ENCODE assay signal across 8 cellular contexts in genomic region chr12:100266802-100267602, GRCh38. TPM values are rescaled to one million over a fixed set of nuclear protein-coding genes. Genes with fewer than 3 reads are reported as not detected.
DNase-seq lines count a peak whose midpoint lies in the region; ATAC-seq and TF ChIP-seq lines count a peak whose summit lies in the region.

Gene DEPDC4, minus strand, starts transcription at chr12:100267079. Its CDS starts 3 bp downstream, at chr12:100267076.
Gene SCYL2, plus strand, starts transcription at chr12:100267177. Its CDS starts 15,794 bp downstream, at chr12:100282971.

- H4K8ac ChIP-seq in IMR-90 (ENCODE audit: low read depth in 2 of 2, low read length in 2 of 2), result peak within 1 kb of the TSS; percentile 75 to 90

- 0% methylated on average over 13 of the region's 64 CpGs; no CpG with 5 or more reads in 1 of the 2 experiments for WGBS in IMR-90 (ENCODE audit: extremely low coverage in 2 of 2, insufficient read length in 1 of 2), 2 experiments

- CTCF ChIA-PET in IMR-90 (lab: Yijun Ruan, JAX), result interaction anchor here (0.9 to 1.4 kb wide), 2 partner anchors 146 to 288 kb away, joined by 3 to 4 read pairs; no protein-coding TSS in a partner anchor
- CTCF ChIA-PET in OCI-LY7 (lab: Charles Lee; ENCODE audit: unreplicated experiment), result interaction anchor here (0.8 kb wide), 1 partner anchor 11 kb away, joined by 3 read pairs; no protein-coding TSS in a partner anchor

- peak within 1 kb of the TSS; percentile 87 for H3K56ac ChIP-seq in IMR-90 (ENCODE audit: extremely low read depth, insufficient read depth, low read length)

- H3K9ac ChIP-seq in IMR-90 (ENCODE audit: low read depth, low read length), result peak within 1 kb of the TSS; percentile 96

- H3K4ac ChIP-seq in IMR-90 (ENCODE audit: low read depth, low read length), result peak within 1 kb of the TSS; percentile 83

- POLR2A ChIA-PET in IMR-90 (lab: Charles Lee; ENCODE audit: unreplicated experiment) (interaction anchor here (0.6 kb wide), 1 partner anchor 457 kb away, joined by 6 read pairs; no protein-coding TSS in a partner anchor), OCI-LY7 (lab: Charles Lee) (interaction anchor here (0.5 to 2.5 kb wide), 9 partner anchors 10 to 831 kb away, joined by 3 to 12 read pairs (median 3); partner anchors contain the start of gene ACTR6)

- H2BK20ac ChIP-seq in IMR-90 (ENCODE audit: low read depth, low read length), result no peak within 1 kb of the TSS

- H2BK15ac ChIP-seq in IMR-90 (ENCODE audit: low read depth, low read length), result peak within 1 kb of the TSS; percentile 60; the same call in 2 of the 3 replicates

- peak within 1 kb of the TSS; percentile 97 for H3K23ac ChIP-seq in IMR-90 (ENCODE audit: low read depth, low read length)

- H3K9me3 ChIP-seq in IMR-90 (ENCODE audit: control insufficient read depth, insufficient read depth, low read length) (no peaks in the 10 kb centered on the region), OCI-LY7 (ENCODE audit: low read length) (no peaks in the 10 kb centered on the region), mononuclear cell (ENCODE audit: low read depth, low read length) (no peaks in the 10 kb centered on the region)

- H2AFZ ChIP-seq in IMR-90 (replicated peaks; ENCODE audit: low read length, poor library complexity), result peak within 1 kb of the TSS; percentile 98
- peak within 1 kb of the TSS; percentile 73 for H2AFZ ChIP-seq in OCI-LY7 (ENCODE audit: low read length)

- no peak within 1 kb of the TSS for H2AK5ac ChIP-seq in IMR-90 (ENCODE audit: low read depth, low read length)

- H3K4me2 ChIP-seq in IMR-90 (ENCODE audit: low read depth, low read length) (peak within 1 kb of the TSS; percentile 99), OCI-LY7 (ENCODE audit: low read length) (peak within 1 kb of the TSS; percentile 81)

- intact Hi-C loops in IMR-90 (cut with micrococcal nuclease), result loop anchor here (5.0 kb wide), 1 partner anchor 60 kb away; no protein-coding TSS in a partner anchor
- intact Hi-C loops in OCI-LY7 (cut with micrococcal nuclease; ENCODE audit: unreplicated experiment), result loop anchor here (2.0 to 5.0 kb wide), 2 partner anchors 65 to 124 kb away; partner anchors contain the start of genes ACTR6 and BLTP3B

- no TSS peak for BruUV-seq in IMR-90 (replicated peaks; lab: Mats Ljungman, UMichigan)
- no TSS peak for BruUV-seq in OCI-LY7 (replicated peaks; lab: Mats Ljungman, UMichigan)

- TF ChIP-seq POLR2A in IMR-90 (IDR thresholded peaks at IDR 0.05; ENCODE audit: low read depth, low read length), result peak; percentile 82

- H3K27me3 ChIP-seq in IMR-90 (ENCODE audit: control insufficient read depth, insufficient read depth, low read length), result no peaks in the 10 kb centered on the region
- no peaks in the 10 kb centered on the region for H3K27me3 ChIP-seq in mononuclear cell (ENCODE audit: insufficient read depth, low read length)

- peaks cover 34% of the 10 kb centered on the region for H3K79me2 ChIP-seq in OCI-LY7 (ENCODE audit: insufficient read depth, low read depth, low read length)

- peak; percentile 90 for ATAC-seq in GM21529 (IDR thresholded peaks at IDR 0.05; ENCODE audit: unreplicated experiment)
- ATAC-seq in IMR-90 (ENCODE audit: low read depth), result peak; percentile 91

- peaks cover 3% of the 10 kb centered on the region for H3K4me1 ChIP-seq in IMR-90 (ENCODE audit: control insufficient read depth, insufficient read depth, low read length)
- peaks cover 23% of the 10 kb centered on the region for H3K4me1 ChIP-seq in OCI-LY7 (ENCODE audit: insufficient read depth, low read length, poor library complexity, severe bottlenecking)
- H3K4me1 ChIP-seq in mononuclear cell (ENCODE audit: insufficient read depth, low read length), result peaks cover 23% of the 10 kb centered on the region

- H3K9me1 ChIP-seq in IMR-90 (ENCODE audit: insufficient read depth, low read length), result 0 out of 2 replicates have a peak, but pooled peaks cover 3% of the 10 kb centered on the region

- no peak for TF ChIP-seq CTCF in IMR-90 (conservative IDR thresholded peaks at IDR 0.05; ENCODE audit: low read depth, low read length)
- no peak for TF ChIP-seq CTCF in OCI-LY7 (conservative IDR thresholded peaks at IDR 0.05; ENCODE audit: low read length)
- no peak for TF ChIP-seq CTCF in epithelial cell of esophagus (IDR thresholded peaks at IDR 0.05; ENCODE audit: insufficient read depth, low read depth, low read length, missing control alignments)

- DNase-seq in DMS114 treated with DMSO at 0.1 percent for 48 hours (lab: John Stamatoyannopoulos, UW; ENCODE audit: unreplicated experiment) (peak; percentile 90), IMR-90 (peak; percentile 98), OCI-LY7 (ENCODE audit: low spot score) (peak; percentile 91), activated T-cell treated with anti-CD3 and anti-CD28 coated beads for 48 hours (ENCODE audit: low read depth) (peak; percentile 89), epithelial cell of esophagus (ENCODE audit: low read depth) (peak; percentile 98)
- DNase-seq in stimulated activated CD8-positive, alpha-beta memory T cell treated with anti-CD3 and anti-CD28 coated beads, Interleukin-2, amount 100 ng/mL, for 48 hours (ENCODE audit: low read depth in 2 of 2), result peak; percentile 90 to 94

- H3K14ac ChIP-seq in IMR-90 (replicated peaks; ENCODE audit: low read depth, low read length), result peak within 1 kb of the TSS; percentile 87

- H4K20me1 ChIP-seq in IMR-90 (ENCODE audit: insufficient read depth, low read length) (peaks cover 11% of the 10 kb centered on the region), OCI-LY7 (ENCODE audit: insufficient read depth, low read length) (peaks cover 5% of the 10 kb centered on the region)

- dilution Hi-C loops in IMR-90 (cut with HindIII; ENCODE audit: low sequenced_read_pairs, unreplicated experiment), result no loop called here

- peak within 1 kb of the TSS; percentile 78 for H3K27ac ChIP-seq in IMR-90 (ENCODE audit: insufficient read depth, low read length)
- peak within 1 kb of the TSS; percentile 45 for H3K27ac ChIP-seq in OCI-LY7 (ENCODE audit: low read depth, low read length, poor library complexity, severe bottlenecking)

- H2AK9ac ChIP-seq in IMR-90 (replicated peaks; ENCODE audit: low read depth, low read length, poor library complexity), result peak within 1 kb of the TSS; percentile 96

- peaks cover 17 to 20% of the 10 kb centered on the region in 2 experiments for H3K79me1 ChIP-seq in IMR-90 (ENCODE audit: low read depth in 1 of 2, low read length in 2 of 2)

- peak within 1 kb of the TSS; percentile 58 for H2BK120ac ChIP-seq in IMR-90 (ENCODE audit: low read depth, low read length)

- H4K91ac ChIP-seq in IMR-90 (ENCODE audit: insufficient read depth, low read depth, low read length), result peak within 1 kb of the TSS; percentile 75

- H4K5ac ChIP-seq in IMR-90 (ENCODE audit: low read depth, low read length), result peak within 1 kb of the TSS; percentile 69

- no peak for TF ChIP-seq RAD21 in IMR-90 (IDR thresholded peaks at IDR 0.05; ENCODE audit: low read length)

- no peaks in the 10 kb centered on the region for H3K9me2 ChIP-seq in OCI-LY7 (ENCODE audit: insufficient read depth, low read length)

- H3K18ac ChIP-seq in IMR-90 (ENCODE audit: low read depth, low read length), result peak within 1 kb of the TSS; percentile 67

- H3K36me3 ChIP-seq in IMR-90 (ENCODE audit: control insufficient read depth, insufficient read depth, low read length) (no peaks in the 10 kb centered on the region), OCI-LY7 (ENCODE audit: insufficient read depth, low read length) (no peaks in the 10 kb centered on the region)

- peak within 1 kb of the TSS; percentile 89 for H3K4me3 ChIP-seq in IMR-90 (ENCODE audit: insufficient read depth, low read depth, low read length)
- peak within 1 kb of the TSS; percentile 93 for H3K4me3 ChIP-seq in OCI-LY7 (ENCODE audit: low read depth, low read length, poor library complexity, severe bottlenecking)
- peak within 1 kb of the TSS; percentile 84 for H3K4me3 ChIP-seq in epithelial cell of esophagus (ENCODE audit: low read length)
- H3K4me3 ChIP-seq in mononuclear cell (ENCODE audit: low read length), result peak within 1 kb of the TSS; percentile 92

- in situ Hi-C loops in IMR-90 (cut with MboI; ENCODE audit: low sequenced_read_pairs), result no loop called here

- H2BK5ac ChIP-seq in IMR-90 (ENCODE audit: low read depth, low read length, poor library complexity, severe bottlenecking), result peak within 1 kb of the TSS; percentile 56

TF ChIP-seq in IMR-90, 13 proteins besides CTCF, POLR2A, EP300 and RAD21 (continues in another document):
- TF ChIP-seq RFX5 (IDR thresholded peaks at IDR 0.05; ENCODE audit: low read depth, low read length) (no peak), RCOR1 (IDR thresholded peaks at IDR 0.05; ENCODE audit: insufficient replicate concordance, low read length) (peak; percentile 35), USF2 (IDR thresholded peaks at IDR 0.05; ENCODE audit: low read depth, low read length) (peak; percentile 74), ELK1 (IDR thresholded peaks at IDR 0.05; ENCODE audit: borderline replicate concordance, low read depth, low read length) (no peak)

RNA-seq across cellular contexts. Expression of gene DEPDC4, which starts in this region (rescaled TPM):
- total RNA-seq in IMR-90 (2012; rRNA removed) (0.72 and 7.5 TPM in 2 replicates), OCI-LY7 (2022) (3.4 and 4.1 TPM in 2 replicates), mononuclear cell (not detected)
- 0.39 and 0.79 TPM in 2 replicates for polyA plus RNA-seq in IMR-90 (2012; rRNA removed)
- polyA plus RNA-seq in IMR-90 (2012; cell fraction: cytosol; rRNA removed), result 0.08 and 4.5 TPM in 2 replicates
- 3.2 TPM in 1 of 2 replicates, not detected in the other for polyA plus RNA-seq in IMR-90 (2012; cell fraction: nucleus; rRNA removed; ENCODE audit: low replicate concordance)
- 1.4 and 2.0 TPM in 2 replicates for total RNA-seq in OCI-LY7 (2014; rRNA removed; shearing (Covaris generic))

RNA-seq across cellular contexts. Expression of gene SCYL2, which starts in this region (rescaled TPM):
- total RNA-seq in IMR-90 (2012; rRNA removed) (52.0 and 67.2 TPM in 2 replicates), OCI-LY7 (2022) (28.1 and 30.7 TPM in 2 replicates), mononuclear cell (54.8 TPM)
- 13.3 and 15.3 TPM in 2 replicates for polyA plus RNA-seq in IMR-90 (2012; rRNA removed)
- 3.8 and 4.3 TPM in 2 replicates for polyA plus RNA-seq in IMR-90 (2012; cell fraction: cytosol; rRNA removed)
- polyA plus RNA-seq in IMR-90 (2012; cell fraction: nucleus; rRNA removed; ENCODE audit: low replicate concordance), result 2.4 and 21.2 TPM in 2 replicates
- total RNA-seq in OCI-LY7 (2014; rRNA removed; shearing (Covaris generic)), result 13.9 and 16.6 TPM in 2 replicates

Comparison
In these comparisons a context has a peak if more than half of its experiments do, and no peak if none do; other contexts are left out.
1. Peak in every context shown above with its lines: DNase-seq, ATAC-seq, H3K4me3 ChIP-seq and H3K27ac ChIP-seq.